Comparison of ENCODE assay signal across 16 cellular contexts in the genomic region with DNA sequence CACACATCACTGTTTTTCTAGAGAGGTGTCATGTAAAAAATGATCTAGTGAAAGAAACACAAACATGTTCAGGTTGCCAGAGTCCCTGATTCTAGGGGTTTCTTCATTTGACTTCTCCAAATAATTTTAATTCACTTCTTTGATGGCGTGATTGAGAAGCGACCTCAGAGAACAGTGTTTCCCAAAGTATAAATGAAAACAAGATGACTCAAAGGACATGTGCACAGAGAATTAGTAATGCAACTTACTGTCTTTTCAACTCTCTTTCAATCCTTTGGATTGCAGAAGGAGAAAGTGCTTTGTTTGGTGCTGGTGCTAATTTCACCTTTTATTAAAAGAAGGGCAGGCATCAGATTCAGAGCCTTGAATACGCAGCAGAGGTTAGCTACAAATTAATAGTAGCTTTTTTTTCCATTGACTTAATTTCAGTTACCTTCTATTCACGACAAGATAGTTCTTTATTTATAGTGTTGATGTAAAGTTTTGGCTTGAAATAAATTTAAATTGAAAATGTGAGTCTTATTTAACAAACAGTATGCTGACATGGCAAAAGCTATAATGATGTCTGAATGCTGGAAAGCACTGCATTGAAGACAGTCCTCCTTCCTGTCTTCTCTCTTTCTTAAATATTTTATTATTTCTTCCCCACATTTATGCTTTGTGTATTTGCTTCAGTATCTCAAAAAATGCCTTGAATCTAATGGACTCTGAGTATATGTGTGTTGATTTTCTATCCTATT.
"Had no signal": no experiment of that assay in that cellular context is flagged by ENCODE, and none has a peak within 500 bp of the region (broad histone marks: within the 10 kb centered on the region; RNA-seq: fewer than 3 reads in every experiment).

No MANE protein-coding gene starts in this region.

- ATAC-seq: activated naive CD4-positive, alpha-beta T cell treated with anti-CD3 and anti-CD28 coated beads, Interleukin-2, amount 50 U/mL, for 72 hours; left colon; naive thymus-derived CD8-positive, alpha-beta T cell; right cardiac atrium had no signal

- H3K4me1 ChIP-seq: colonic mucosa, spleen, upper lobe of left lung had no signal

- H3K36me3 ChIP-seq: colonic mucosa, spleen, upper lobe of left lung had no signal

- H3K4me3 ChIP-seq: colonic mucosa, lung, spleen, upper lobe of left lung had no signal

- H3K27ac ChIP-seq: colonic mucosa, spleen, upper lobe of left lung had no signal

- H3K27me3 ChIP-seq: colonic mucosa, spleen, upper lobe of left lung had no signal

- H3K9me3 ChIP-seq: colonic mucosa, spleen, upper lobe of left lung had no signal

- DNase-seq: activated CD4-positive, alpha-beta T cell treated with anti-CD3 and anti-CD28 coated beads, Interleukin-2, amount 50 U/mL, for 4 hours; activated CD4-positive, CD25-positive, alpha-beta regulatory T cell treated with anti-CD3 and anti-CD28 coated beads, Interleukin-2, amount 50 U/mL, for 72 hours; activated effector memory CD4-positive, alpha-beta T cell treated with Interleukin-2 at 50 U/mL for 16 hours; activated T-cell treated with anti-CD3 and anti-CD28 coated beads, Interleukin-2, amount 50 U/mL, for 1 hour; colonic mucosa; immature natural killer cell; left colon; naive thymus-derived CD8-positive, alpha-beta T cell; nucleus accumbens; right cardiac atrium; spleen; stimulated activated CD4-positive, alpha-beta T cell treated with anti-CD3 and anti-CD28 coated beads, Interleukin-1b, Interleukin-23, amount 100 ng/mL, for 48 hours; stimulated activated naive CD4-positive, alpha-beta T cell treated with Interleukin-2 at 50 U/mL for 16 hours; upper lobe of left lung had no signal
